In genomic region chr7:152178405-152179058, GRCh38 we compare ENCODE assay signal across 1 cellular context.
TF ChIP-seq lines count a peak whose summit lies in the region.

No MANE protein-coding gene starts in this region.

TF ChIP-seq in GM23338, 12 proteins besides CTCF, POLR2A, EP300 and RAD21:
- TF ChIP-seq ZNF462 (CRISPR knock-in tag; IDR thresholded peaks at IDR 0.05) (no peak), POLR2AphosphoS5 (IDR thresholded peaks at IDR 0.05; ENCODE audit: low read depth) (no peak), ETS1 (IDR thresholded peaks at IDR 0.05) (no peak), ZNF331 (CRISPR knock-in tag; IDR thresholded peaks at IDR 0.05; ENCODE audit: low read depth) (no peak), EZH2 (IDR thresholded peaks at IDR 0.05; ENCODE audit: low read depth, unreplicated experiment) (no peak), NANOG (IDR thresholded peaks at IDR 0.05; ENCODE audit: borderline replicate concordance) (no peak), JUNB (IDR thresholded peaks at IDR 0.05; ENCODE audit: unreplicated experiment) (no peak), ZNF114 (CRISPR knock-in tag; IDR thresholded peaks at IDR 0.05) (no peak), CREB1 (CRISPR knock-in tag; IDR thresholded peaks at IDR 0.05; ENCODE audit: low read depth) (no peak), EZH2phosphoT487 (IDR thresholded peaks at IDR 0.05; ENCODE audit: unreplicated experiment) (no peak), REST (IDR thresholded peaks at IDR 0.05; ENCODE audit: unreplicated experiment) (no peak), STAT1 (IDR thresholded peaks at IDR 0.05; ENCODE audit: unreplicated experiment) (no peak)
